Comparison of ENCODE assay signal across 8 cellular contexts in the genomic region with DNA sequence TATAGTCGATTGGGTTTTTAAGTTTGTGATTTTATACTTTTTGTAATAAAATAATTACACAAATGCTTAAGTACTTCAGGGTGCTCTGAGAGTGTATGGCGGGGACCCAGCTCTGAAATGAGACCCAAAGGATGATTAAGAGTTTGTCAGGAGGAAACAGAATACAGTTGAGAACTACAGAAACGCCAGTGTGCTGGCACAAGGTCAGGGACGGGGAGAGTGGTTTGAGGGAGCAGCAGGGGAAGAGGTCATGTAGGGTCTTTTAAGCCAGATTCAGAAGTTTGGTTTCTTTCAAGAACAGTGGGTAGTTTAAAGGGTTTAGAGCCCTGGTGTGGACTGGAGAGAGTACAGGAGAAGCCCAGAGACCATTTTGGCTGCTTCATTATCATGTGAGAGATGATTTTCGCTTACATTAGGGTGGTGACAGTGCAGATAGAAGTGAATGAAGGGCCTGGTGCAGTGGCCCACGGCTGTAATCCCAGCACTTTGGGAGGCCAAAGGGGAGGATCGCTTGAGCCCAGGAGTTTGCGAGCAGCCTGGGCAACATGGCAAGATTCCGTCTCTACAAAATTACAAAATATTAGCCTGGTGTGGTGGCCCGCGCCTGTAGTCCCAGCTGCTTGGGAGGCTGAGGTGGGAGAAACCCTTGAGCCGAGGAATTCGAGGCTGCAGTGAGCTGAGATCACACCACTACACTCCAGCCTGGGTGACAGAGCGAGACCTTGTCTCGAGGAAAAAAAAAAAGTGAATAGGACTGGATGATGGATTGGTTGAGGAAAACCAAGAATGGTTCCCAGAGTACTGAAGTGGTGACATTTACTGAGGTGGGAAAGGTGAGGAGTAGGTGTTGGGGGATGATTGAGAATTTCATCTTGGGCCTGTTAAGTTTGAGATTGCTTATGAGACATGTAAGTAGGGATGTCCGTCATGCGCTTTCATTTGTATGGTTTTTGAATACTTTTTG. TPM values are rescaled to one million over a fixed set of nuclear protein-coding genes. Genes with fewer than 3 reads are reported as not detected.
DNase-seq lines count a peak whose midpoint lies in the region; ATAC-seq, FAIRE-seq and TF ChIP-seq lines count a peak whose summit lies in the region.

No MANE protein-coding gene starts in this region.

- FAIRE-seq in GM12891 (lab: Jason Lieb, UNC) = no peak

- TF ChIP-seq CTCF in C4-2B (conservative IDR thresholded peaks at IDR 0.05) (no peak), LNCaP clone FGC (IDR thresholded peaks at IDR 0.05; ENCODE audit: control insufficient read depth, extremely low read depth, insufficient read depth) (no peak), breast epithelium (IDR thresholded peaks at IDR 0.05) (no peak), lung (IDR thresholded peaks at IDR 0.05; ENCODE audit: control extremely low read depth, extremely low read depth) (no peak), upper lobe of right lung (IDR thresholded peaks at IDR 0.05) (no peak)

- H3K27me3 ChIP-seq in breast epithelium = no peaks in the 10 kb centered on the region
- H3K27me3 ChIP-seq in lung (ENCODE audit: control insufficient read depth, insufficient read depth) = no peaks in the 10 kb centered on the region
- H3K27me3 ChIP-seq in upper lobe of right lung = no peaks in the 10 kb centered on the region

- intact Hi-C loops in breast epithelium (cut with DNase I; ENCODE audit: low total_unique reads) = no loop called here
- intact Hi-C loops in upper lobe of right lung (cut with DNase I) = no loop called here

- H3K4me1 ChIP-seq in breast epithelium = peaks cover 5 to 34% of the 10 kb centered on the region in 2 donors
- peaks cover 10 to 18% of the 10 kb centered on the region in 2 donors for H3K4me1 ChIP-seq in lung (ENCODE audit: control insufficient read depth in 2 of 2, insufficient read depth in 2 of 2, low read length in 2 of 2)
- peaks cover 60% of the 10 kb centered on the region for H3K4me1 ChIP-seq in upper lobe of right lung

- DNase-seq in LNCaP clone FGC (ENCODE audit: low read depth) (no peak), breast epithelium (ENCODE audit: low spot score in 2 of 2) (no peak), lung (ENCODE audit: low spot score) (no peak), upper lobe of right lung (no peak), NCI-H748 treated with DMSO at 0.1 percent for 48 hours (lab: John Stamatoyannopoulos, UW) (no peak), GM12891 (ENCODE audit: insufficient read length, low spot score) (no peak)

- 54 to 58% methylated on average over 17 of the region's 17 CpGs for WGBS in lung, 2 donors

- H3K36me3 ChIP-seq in breast epithelium (no peaks in the 10 kb centered on the region), lung (ENCODE audit: control insufficient read depth in 2 of 2, insufficient read depth in 2 of 2, low read length in 2 of 2) (peaks cover 0 to 3% of the 10 kb centered on the region in 2 donors), upper lobe of right lung (peaks cover 6% of the 10 kb centered on the region)

- H3K9me3 ChIP-seq in breast epithelium = no peaks in the 10 kb centered on the region
- no peaks in the 10 kb centered on the region for H3K9me3 ChIP-seq in lung (ENCODE audit: control insufficient read depth in 2 of 2, insufficient read depth in 1 of 2, low read length in 1 of 2)
- H3K9me3 ChIP-seq in upper lobe of right lung = no peaks in the 10 kb centered on the region

- ATAC-seq in lung (ENCODE audit: insufficient read depth, low FRiP score) = no peak
- ATAC-seq in upper lobe of right lung = no peak
- no peak for ATAC-seq in HG02981 (IDR thresholded peaks at IDR 0.05; ENCODE audit: unreplicated experiment)

- TF ChIP-seq POLR2A in breast epithelium (IDR thresholded peaks at IDR 0.05) (no peak), GM12891 (IDR thresholded peaks at IDR 0.05; ENCODE audit: low read depth, low read length) (no peak)

- H3K27ac ChIP-seq in C4-2B = peak overlapping the region; percentile 96
- H3K27ac ChIP-seq in breast epithelium = peak overlapping the region; percentile 98 to 100
- peak overlapping the region; percentile 93 to 99 for H3K27ac ChIP-seq in lung (ENCODE audit: low read depth in 1 of 2, low read length in 1 of 2)
- peak overlapping the region; percentile 98 for H3K27ac ChIP-seq in upper lobe of right lung

- H3K4me3 ChIP-seq in LNCaP clone FGC (ENCODE audit: low read depth, low read length) (peak overlapping the region; percentile 88), breast epithelium (peak overlapping the region; percentile 85 to 100 (median 99)), lung (peak overlapping the region; percentile 85), upper lobe of right lung (peak overlapping the region; percentile 99)

TF ChIP-seq in GM12891, 5 proteins besides CTCF, POLR2A, EP300 and RAD21:
- TF ChIP-seq SPI1 (IDR thresholded peaks at IDR 0.05; ENCODE audit: low read depth, low read length) (no peak), PAX5 (IDR thresholded peaks at IDR 0.05; ENCODE audit: insufficient read depth, low read length, severe bottlenecking) (no peak), POU2F2 (IDR thresholded peaks at IDR 0.05; ENCODE audit: low read depth, low read length) (no peak), TAF1 (IDR thresholded peaks at IDR 0.05; ENCODE audit: low read depth, low read length) (no peak)
TF ChIP-seq in GM12891: peak in this region for 0.

RNA-seq across cellular contexts. Expression of gene ETF1, which starts 1.4 kb away (rescaled TPM):
- total RNA-seq in breast epithelium = 100 to 1,000 TPM in 2 of 3 donors, 10 to 100 TPM in 1; 95.4 to 112 (median 104) TPM
- 10 to 100 TPM; 58.5 to 99.2 TPM for total RNA-seq in lung
- polyA plus RNA-seq in lung = 10 to 100 TPM; 36.9 to 67.2 TPM
- 114 TPM for total RNA-seq in upper lobe of right lung
- 58.5 TPM for polyA plus RNA-seq in GM12891 (2012; ENCODE audit: low read depth, missing spikeins)

RNA-seq across cellular contexts. Expression of gene HSPA9, which starts 30.7 kb away (rescaled TPM):
- total RNA-seq in breast epithelium (100 to 1,000 TPM; 236 to 288 (median 266) TPM), lung (100 to 1,000 TPM; 150 to 194 TPM), upper lobe of right lung (164 TPM)
- polyA plus RNA-seq in lung = 100 to 1,000 TPM in 1 of 2 donors, 10 to 100 TPM in 1; 77.8 to 143 TPM
- polyA plus RNA-seq in GM12891 (2012; ENCODE audit: low read depth, missing spikeins) = 181 TPM
